Comparison of ENCODE assay signal across 1 cellular context in genomic region chr2:2328847-2329246, GRCh38.
TF ChIP-seq lines count a peak whose summit lies in the region.

No MANE protein-coding gene starts in this region.

TF ChIP-seq in GM23338, 12 proteins besides CTCF, POLR2A, EP300 and RAD21 (continued from another document):
- peak; percentile 91 for TF ChIP-seq REST (IDR thresholded peaks at IDR 0.05; ENCODE audit: unreplicated experiment)
